ENCODE assay signal across 8 cellular contexts in the genomic region with DNA sequence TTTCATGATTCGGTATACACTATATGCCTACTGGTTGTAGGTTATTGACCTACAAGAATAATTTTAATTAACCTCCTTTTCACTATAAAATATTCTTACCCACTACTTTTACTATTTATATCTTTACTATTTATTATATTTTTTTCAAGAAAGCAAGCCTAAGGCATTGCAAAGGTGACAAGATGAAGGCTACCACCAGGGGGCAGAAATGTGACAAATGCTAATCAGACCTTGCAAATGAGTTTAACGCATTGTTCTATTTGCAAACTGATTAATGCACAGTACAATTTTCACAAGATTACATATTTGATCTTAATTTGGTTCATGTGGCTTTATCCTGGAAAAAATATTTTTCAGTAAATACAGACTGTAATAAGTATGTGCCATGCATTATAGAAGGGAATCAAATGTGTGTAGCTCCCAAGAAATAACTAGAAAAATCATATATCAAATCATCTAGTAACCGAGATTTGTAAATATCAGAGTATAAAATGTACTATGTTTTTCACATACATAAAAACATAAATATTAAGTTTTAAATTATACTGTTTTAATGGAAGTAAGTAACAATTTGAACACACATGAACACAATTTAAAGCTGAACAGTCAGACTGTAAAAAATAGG.
DNase-seq lines count a peak whose midpoint lies in the region; ATAC-seq and TF ChIP-seq lines count a peak whose summit lies in the region.

No MANE protein-coding gene starts in this region.

- no peak overlapping the region for H3K27ac ChIP-seq in caudate nucleus (ENCODE audit: low read depth, low read length)
- H3K27ac ChIP-seq in right lobe of liver, result no peak overlapping the region

- no peaks in the 10 kb centered on the region for H3K36me3 ChIP-seq in right lobe of liver

- no peak overlapping the region for H3K4me3 ChIP-seq in right lobe of liver

- TF ChIP-seq CTCF in GM20000 (IDR thresholded peaks at IDR 0.05; ENCODE audit: extremely low read depth, missing control alignments) (peak; percentile 40), LNCAP (IDR thresholded peaks at IDR 0.05) (peak; percentile 82), right lobe of liver (IDR thresholded peaks at IDR 0.05) (peak; percentile 47 to 89 (median 82))

- no peaks in the 10 kb centered on the region for H3K27me3 ChIP-seq in right lobe of liver

- DNase-seq in Daoy (ENCODE audit: low read depth) (peak; percentile 53), GM20000 (ENCODE audit: low spot score) (peak; percentile 7), T-helper 1 cell (peak in 4 of 5 donors; percentile 8 to 43 (median 21)), caudate nucleus (lab: John Stamatoyannopoulos, UW) (peak in 31 of 61 donors; percentile 0 to 77 (median 8)), right lobe of liver (peak in 1 of 3 donors; percentile 52), GM19240 (ENCODE audit: insufficient read length, low spot score) (no peak)
- DNase-seq in stimulated activated CD8-positive, alpha-beta memory T cell treated with anti-CD3 and anti-CD28 coated beads, Interleukin-7, amount 100 ng/mL, for 24 hours (ENCODE audit: low read depth), result peak; percentile 27

- intact Hi-C loops in right lobe of liver (cut with DNase I), result no loop called here

- TF ChIP-seq POLR2A in right lobe of liver (IDR thresholded peaks at IDR 0.05), result no peak

- peak in 2 of 4 donors; percentile 46 to 48 for ATAC-seq in right lobe of liver

- H3K9me3 ChIP-seq in right lobe of liver, result no peaks in the 10 kb centered on the region

- no peaks in the 10 kb centered on the region for H3K4me1 ChIP-seq in right lobe of liver

- 30% methylated on average over 3 of the region's 3 CpGs for WGBS in right lobe of liver (ENCODE audit: insufficient coverage, low coverage, low lambda C conversion rate, missing lambda C conversion rate)
